ENCODE assay signal across 12 cellular contexts in genomic region chr3:126270145-126270811, GRCh38.
DNase-seq lines count a peak whose midpoint lies in the region; ATAC-seq lines count a peak whose summit lies in the region.
"Had no signal": no experiment of that assay in that cellular context is flagged by ENCODE, and none has a peak within 500 bp of the region (broad histone marks: within the 10 kb centered on the region; RNA-seq: fewer than 3 reads in every experiment).

No MANE protein-coding gene starts in this region.

- DNase-seq in DMS53 treated with DMSO at 0.1 percent for 48 hours (lab: John Stamatoyannopoulos, UW; ENCODE audit: unreplicated experiment) (peak; percentile 17), astrocyte of the hippocampus (ENCODE audit: low read depth, low spot score) (peak; percentile 95), left cardiac atrium (peak; percentile 76), putamen (ENCODE audit: low spot score) (peak; percentile 75), OCI-M1 (lab: John Stamatoyannopoulos, UW) (no peak)
- no peak for DNase-seq in activated T-helper 2 cell treated with anti-CD3 and anti-CD28 coated beads, Interferon-gamma antibody, Interleukin-2, Interleukin-4, amounts not matched to agents 10 μg/mL and 5 μg/mL and 100 μg/mL, durations not matched to agents 14 hours and 24 hours and 36 hours (ENCODE audit: low spot score)
- DNase-seq: activated effector memory CD4-positive, alpha-beta T cell treated with anti-CD3 and anti-CD28 coated beads, Interleukin-2, amount 50 U/mL, for 16 hours; NCI-H2171; small intestine had no signal

- H3K4me3 Mint-ChIP-seq in activated T-helper 2 cell treated with anti-CD3 and anti-CD28 coated beads, Interferon-gamma antibody, Interleukin-2, Interleukin-4, amounts not matched to agents 10 μg/mL and 5 μg/mL and 100 μg/mL, durations not matched to agents 14 hours and 24 hours and 36 hours (ENCODE audit: low read depth), result no peak overlapping the region
- H3K4me3 Mint-ChIP-seq: B cell had no signal

- H3K4me1 Mint-ChIP-seq in activated T-helper 2 cell treated with anti-CD3 and anti-CD28 coated beads, Interferon-gamma antibody, Interleukin-2, Interleukin-4, amounts not matched to agents 10 μg/mL and 5 μg/mL and 100 μg/mL, durations not matched to agents 14 hours and 24 hours and 36 hours (ENCODE audit: low read depth), result no peaks in the 10 kb centered on the region
- H3K4me1 Mint-ChIP-seq: B cell had no signal

- intact Hi-C loops in left cardiac atrium (cut with DNase I), result no loop called here
- intact Hi-C loops in activated T-helper 2 cell treated with anti-CD3 and anti-CD28 coated beads, Interferon-gamma antibody, Interleukin-2, Interleukin-4, amounts not matched to agents 10 μg/mL and 5 μg/mL and 100 μg/mL, durations not matched to agents 14 hours and 24 hours and 36 hours (cut with micrococcal nuclease), result no loop called here

- peak; percentile 49 to 57 for ATAC-seq in left cardiac atrium
- no peak for ATAC-seq in GM21360 (IDR thresholded peaks at IDR 0.05; ENCODE audit: unreplicated experiment)
- ATAC-seq in GM19324 (IDR thresholded peaks at IDR 0.05; ENCODE audit: low FRiP score, unreplicated experiment), result no peak

- peaks cover 15% of the 10 kb centered on the region for H3K27me3 Mint-ChIP-seq in activated T-helper 2 cell treated with anti-CD3 and anti-CD28 coated beads, Interferon-gamma antibody, Interleukin-2, Interleukin-4, amounts not matched to agents 10 μg/mL and 5 μg/mL and 100 μg/mL, durations not matched to agents 14 hours and 24 hours and 36 hours (ENCODE audit: low read depth)

- H3K9me3 Mint-ChIP-seq in activated T-helper 2 cell treated with anti-CD3 and anti-CD28 coated beads, Interferon-gamma antibody, Interleukin-2, Interleukin-4, amounts not matched to agents 10 μg/mL and 5 μg/mL and 100 μg/mL, durations not matched to agents 14 hours and 24 hours and 36 hours, result no peaks in the 10 kb centered on the region

- H3K36me3 Mint-ChIP-seq in activated T-helper 2 cell treated with anti-CD3 and anti-CD28 coated beads, Interferon-gamma antibody, Interleukin-2, Interleukin-4, amounts not matched to agents 10 μg/mL and 5 μg/mL and 100 μg/mL, durations not matched to agents 14 hours and 24 hours and 36 hours (ENCODE audit: low read depth), result no peaks in the 10 kb centered on the region

- H3K27ac Mint-ChIP-seq in activated T-helper 2 cell treated with anti-CD3 and anti-CD28 coated beads, Interferon-gamma antibody, Interleukin-2, Interleukin-4, amounts not matched to agents 10 μg/mL and 5 μg/mL and 100 μg/mL, durations not matched to agents 14 hours and 24 hours and 36 hours, result no peak overlapping the region
- H3K27ac Mint-ChIP-seq: B cell had no signal

Comparison
In these comparisons a context has a peak if more than half of its experiments do, and no peak if none do; other contexts are left out.
1. DNase-seq: peak in DMS53 treated with DMSO at 0.1 percent for 48 hours (single experiment), astrocyte of the hippocampus (single experiment), left cardiac atrium (single experiment) and putamen (single experiment); none in OCI-M1 (single experiment) and activated T-helper 2 cell treated with anti-CD3 and anti-CD28 coated beads, Interferon-gamma antibody, Interleukin-2, Interleukin-4, amounts not matched to agents 10 μg/mL and 5 μg/mL and 100 μg/mL, durations not matched to agents 14 hours and 24 hours and 36 hours (single experiment).
2. ATAC-seq: peak in left cardiac atrium (2 of 2); none in GM21360 (single experiment) and GM19324 (single experiment).